ENCODE assay signal across 8 cellular contexts in the genomic region with DNA sequence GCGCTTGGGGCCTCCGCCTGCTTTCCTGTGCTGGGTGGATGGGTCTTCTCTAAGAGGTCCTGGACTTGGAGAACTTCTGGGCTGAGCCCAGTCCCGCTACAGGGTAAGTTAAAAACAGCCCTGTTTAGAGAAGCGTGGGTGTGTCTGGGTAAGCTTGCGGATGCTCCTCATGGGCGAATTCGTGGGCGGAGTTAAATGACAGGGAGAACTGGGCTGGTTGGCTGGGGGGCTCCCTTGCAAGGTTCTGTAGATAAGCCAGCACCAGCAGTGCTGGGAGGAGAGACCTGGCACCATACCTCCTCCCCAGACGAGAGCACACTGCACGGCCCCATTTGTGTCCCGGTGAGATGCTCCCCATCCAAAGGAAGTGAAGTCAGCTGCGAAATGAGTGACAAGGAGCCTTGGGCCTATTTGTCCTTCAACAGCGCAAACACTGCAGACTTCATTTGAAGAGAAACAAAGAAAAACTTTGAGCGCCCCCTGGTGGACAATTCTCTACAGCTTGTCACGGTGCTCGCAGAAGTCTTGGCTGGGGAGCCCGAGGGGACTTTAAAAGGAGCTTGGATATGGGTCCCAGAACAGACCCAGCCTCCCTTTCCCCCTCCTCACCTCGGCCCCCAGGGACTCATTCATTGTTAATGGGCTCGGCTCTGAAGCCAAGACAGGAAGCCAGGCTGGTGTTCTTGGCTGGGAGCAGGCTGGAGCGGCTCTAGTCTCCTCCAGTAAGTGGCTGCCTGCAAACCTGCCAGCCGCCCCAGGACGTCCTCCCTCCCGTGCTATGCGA. TPM values are rescaled to one million over a fixed set of nuclear protein-coding genes. Genes with fewer than 3 reads are reported as not detected.
DNase-seq lines count a peak whose midpoint lies in the region; ATAC-seq, FAIRE-seq and TF ChIP-seq lines count a peak whose summit lies in the region.

No MANE protein-coding gene starts in this region.

- CTCF ChIA-PET in AG04449 (lab: Yijun Ruan, JAX), result interaction anchor here (0.6 to 21.0 kb wide), 63 partner anchors 8 to 804 kb away, joined by 3 to 659 read pairs (median 5); a partner anchor contains a TSS

- no peaks in the 10 kb centered on the region for H3K36me3 ChIP-seq in MG63

- POLR2A ChIA-PET in AG04449 (lab: Yijun Ruan, JAX), result no interaction called here

- H3K9me3 ChIP-seq in MG63, result no peaks in the 10 kb centered on the region

- peak; percentile 59 for ATAC-seq in GM19025 (IDR thresholded peaks at IDR 0.05; ENCODE audit: low read depth, unreplicated experiment)

- H3K27me3 ChIP-seq in MG63, result no peaks in the 10 kb centered on the region

- DNase-seq in AG04449 (ENCODE audit: low read depth, low spot score), result peak; percentile 29
- DNase-seq in MG63, result peak; percentile 58
- DNase-seq in SHP77 (lab: John Stamatoyannopoulos, UW), result peak; percentile 70 to 81
- peak; percentile 69 for DNase-seq in activated T-helper 9 cell treated with anti-CD3 and anti-CD28 coated beads, Interleukin-2, amount 50 U/mL, for 16 hours (ENCODE audit: low read depth)
- peak; percentile 76 to 88 for DNase-seq in frontal cortex (ENCODE audit: low spot score in 2 of 2)
- DNase-seq in non-pigmented ciliary epithelial cell (ENCODE audit: low read depth), result peak; percentile 28
- peak; percentile 99 for DNase-seq in superior temporal gyrus (ENCODE audit: extremely low spot score)

- no peak overlapping the region for H3K4me3 ChIP-seq in AG04449 (ENCODE audit: low read depth, low read length)
- no peak overlapping the region for H3K4me3 ChIP-seq in MG63

- no peak for FAIRE-seq in frontal cortex (lab: Jason Lieb, UNC)

- TF ChIP-seq CTCF in AG04449 (IDR thresholded peaks at IDR 0.05; ENCODE audit: insufficient read depth, low read length, missing control alignments), result peak; percentile 61

RNA-seq across cellular contexts. Expression of a gene that starts 39.5 kb away (rescaled TPM):
- total RNA-seq in MG63 (2014; rRNA removed; shearing (Covaris generic); ENCODE audit: low replicate concordance), result 25.3 and 43.3 TPM in 2 replicates
- 20.4 TPM for total RNA-seq in frontal cortex

Comparison
In these comparisons a context has a peak if more than half of its experiments do, and no peak if none do; other contexts are left out.
1. DNase-seq: peak in every context shown above with its lines; median percentile 99 in superior temporal gyrus; 82 in frontal cortex; 76 in SHP77; 69 in activated T-helper 9 cell treated with anti-CD3 and anti-CD28 coated beads, Interleukin-2, amount 50 U/mL, for 16 hours; 58 in MG63; 29 in AG04449; 28 in non-pigmented ciliary epithelial cell.